ENCODE assay signal across 1 cellular context in the genomic region with DNA sequence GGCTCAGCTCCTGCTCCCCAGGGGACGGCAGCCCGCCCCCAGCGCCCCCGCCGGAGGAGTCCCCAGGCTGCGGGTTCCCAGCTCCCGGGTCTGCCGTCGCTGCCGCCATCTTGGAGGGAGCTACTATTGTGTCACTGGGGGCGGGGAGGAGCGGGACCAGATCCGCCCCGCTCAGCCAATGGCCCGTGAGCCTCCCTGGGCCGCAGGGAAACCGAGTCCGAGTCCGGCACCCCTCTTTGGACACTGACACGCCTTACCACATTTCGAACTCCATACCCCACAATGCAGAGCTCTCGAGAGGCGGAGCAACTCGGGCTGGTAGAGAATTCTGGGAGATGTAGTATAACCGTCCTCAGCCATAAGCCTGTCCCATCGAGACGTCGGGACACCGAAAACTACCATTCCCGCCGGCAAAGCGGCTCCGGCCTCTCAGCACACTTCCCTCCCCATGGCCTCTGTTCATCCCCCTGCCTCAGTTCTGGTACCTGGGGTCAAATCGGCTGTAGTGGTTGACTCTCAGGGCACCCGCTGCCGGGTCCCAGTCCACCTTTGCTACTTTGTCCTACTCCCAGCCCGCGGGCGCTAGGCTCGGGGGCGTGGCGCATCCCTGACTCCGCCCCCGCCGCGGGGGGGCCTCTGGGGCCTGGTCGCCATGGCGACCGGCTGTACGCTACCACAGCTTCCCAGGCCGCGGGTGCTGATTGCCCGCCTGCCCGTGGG.
A peak's percentile ranks its signal among the peaks of the same experiment; 100 is the strongest.
TF ChIP-seq lines count a peak whose summit lies in the region.

A gene (minus strand): TSS at position 133 of the 720 bp plus-strand sequence. CDS start 24 bp downstream, at position 109.
A gene with protein sequence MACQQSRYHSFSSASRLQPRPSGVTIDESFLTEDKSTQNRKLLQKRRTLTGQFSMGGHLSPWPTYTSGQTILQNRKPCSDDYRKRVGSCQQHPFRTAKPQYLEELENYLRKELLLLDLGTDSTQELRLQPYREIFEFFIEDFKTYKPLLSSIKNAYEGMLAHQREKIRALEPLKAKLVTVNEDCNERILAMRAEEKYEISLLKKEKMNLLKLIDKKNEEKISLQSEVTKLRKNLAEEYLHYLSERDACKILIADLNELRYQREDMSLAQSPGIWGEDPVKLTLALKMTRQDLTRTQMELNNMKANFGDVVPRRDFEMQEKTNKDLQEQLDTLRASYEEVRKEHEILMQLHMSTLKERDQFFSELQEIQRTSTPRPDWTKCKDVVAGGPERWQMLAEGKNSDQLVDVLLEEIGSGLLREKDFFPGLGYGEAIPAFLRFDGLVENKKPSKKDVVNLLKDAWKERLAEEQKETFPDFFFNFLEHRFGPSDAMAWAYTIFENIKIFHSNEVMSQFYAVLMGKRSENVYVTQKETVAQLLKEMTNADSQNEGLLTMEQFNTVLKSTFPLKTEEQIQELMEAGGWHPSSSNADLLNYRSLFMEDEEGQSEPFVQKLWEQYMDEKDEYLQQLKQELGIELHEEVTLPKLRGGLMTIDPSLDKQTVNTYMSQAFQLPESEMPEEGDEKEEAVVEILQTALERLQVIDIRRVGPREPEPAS (plus strand): TSS at position 462 of the 720 bp plus-strand sequence. CDS start 261 bp downstream, outside the sequence.

TF ChIP-seq in K562, 482 proteins besides CTCF, POLR2A, EP300 and RAD21 (continued from another document and continues in another):
- TF ChIP-seq, protein P1, sequence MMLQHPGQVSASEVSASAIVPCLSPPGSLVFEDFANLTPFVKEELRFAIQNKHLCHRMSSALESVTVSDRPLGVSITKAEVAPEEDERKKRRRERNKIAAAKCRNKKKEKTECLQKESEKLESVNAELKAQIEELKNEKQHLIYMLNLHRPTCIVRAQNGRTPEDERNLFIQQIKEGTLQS (IDR thresholded peaks at IDR 0.05), result peak; percentile 30; the same call in 1 of the 2 replicates
- TF ChIP-seq, protein P1 (CRISPR knock-in tag; conservative IDR thresholded peaks at IDR 0.05), result no peak
- TF ChIP-seq HDAC8 (tag; IDR thresholded peaks at IDR 0.05) (peak; percentile 77), ARHGAP35 (IDR thresholded peaks at IDR 0.05; ENCODE audit: partially characterized antibody) (no peak), MIER1 (IDR thresholded peaks at IDR 0.05; ENCODE audit: low read depth) (no peak), HDAC1 (IDR thresholded peaks at IDR 0.05) (no peak), TGIF2 (CRISPR knock-in tag; IDR thresholded peaks at IDR 0.05) (no peak), SPI1 (IDR thresholded peaks at IDR 0.05; ENCODE audit: borderline replicate concordance, low read depth, low read length) (peak; percentile 80), FOS (IDR thresholded peaks at IDR 0.05; ENCODE audit: extremely low read depth, insufficient read length) (no peak), SNRNP70 (optimal IDR thresholded peaks at IDR 0.05; ENCODE audit: low read depth, low read length) (no peak), SNIP1 (IDR thresholded peaks at IDR 0.05; ENCODE audit: low read depth) (no peak), ZNF77 (CRISPR knock-in tag; IDR thresholded peaks at IDR 0.05) (no peak), HIVEP1 (CRISPR knock-in tag; IDR thresholded peaks at IDR 0.05) (no peak), MAFF (IDR thresholded peaks at IDR 0.05; ENCODE audit: low read length) (no peak), ZNF263 (CRISPR knock-in tag; IDR thresholded peaks at IDR 0.05; ENCODE audit: borderline replicate concordance) (0 out of 2 replicates have a peak, but pooled peaks have one; percentile 21), TSC22D4 (tag; IDR thresholded peaks at IDR 0.05) (no peak), NFXL1 (CRISPR knock-in tag; IDR thresholded peaks at IDR 0.05) (no peak), ARID2 (IDR thresholded peaks at IDR 0.05) (no peak), HDGF (IDR thresholded peaks at IDR 0.05) (no peak), NCOA1 (IDR thresholded peaks at IDR 0.05; ENCODE audit: low read depth) (no peak), XRCC4 (IDR thresholded peaks at IDR 0.05; ENCODE audit: extremely low read depth, insufficient read depth, insufficient read length) (no peak), ZNF311 (CRISPR knock-in tag; IDR thresholded peaks at IDR 0.05) (peak; percentile 79; the same call in 1 of the 2 replicates), TEAD1 (CRISPR knock-in tag; IDR thresholded peaks at IDR 0.05) (peak in 1 of 2 experiments; percentile 80; a peak in 3 of 4 replicates)
- TF ChIP-seq, protein P2, sequence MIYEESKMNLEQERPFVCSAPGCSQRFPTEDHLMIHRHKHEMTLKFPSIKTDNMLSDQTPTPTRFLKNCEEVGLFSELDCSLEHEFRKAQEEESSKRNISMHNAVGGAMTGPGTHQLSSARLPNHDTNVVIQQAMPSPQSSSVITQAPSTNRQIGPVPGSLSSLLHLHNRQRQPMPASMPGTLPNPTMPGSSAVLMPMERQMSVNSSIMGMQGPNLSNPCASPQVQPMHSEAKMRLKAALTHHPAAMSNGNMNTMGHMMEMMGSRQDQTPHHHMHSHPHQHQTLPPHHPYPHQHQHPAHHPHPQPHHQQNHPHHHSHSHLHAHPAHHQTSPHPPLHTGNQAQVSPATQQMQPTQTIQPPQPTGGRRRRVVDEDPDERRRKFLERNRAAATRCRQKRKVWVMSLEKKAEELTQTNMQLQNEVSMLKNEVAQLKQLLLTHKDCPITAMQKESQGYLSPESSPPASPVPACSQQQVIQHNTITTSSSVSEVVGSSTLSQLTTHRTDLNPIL (CRISPR knock-in tag; IDR thresholded peaks at IDR 0.05), result no peak
- TF ChIP-seq, protein P3, sequence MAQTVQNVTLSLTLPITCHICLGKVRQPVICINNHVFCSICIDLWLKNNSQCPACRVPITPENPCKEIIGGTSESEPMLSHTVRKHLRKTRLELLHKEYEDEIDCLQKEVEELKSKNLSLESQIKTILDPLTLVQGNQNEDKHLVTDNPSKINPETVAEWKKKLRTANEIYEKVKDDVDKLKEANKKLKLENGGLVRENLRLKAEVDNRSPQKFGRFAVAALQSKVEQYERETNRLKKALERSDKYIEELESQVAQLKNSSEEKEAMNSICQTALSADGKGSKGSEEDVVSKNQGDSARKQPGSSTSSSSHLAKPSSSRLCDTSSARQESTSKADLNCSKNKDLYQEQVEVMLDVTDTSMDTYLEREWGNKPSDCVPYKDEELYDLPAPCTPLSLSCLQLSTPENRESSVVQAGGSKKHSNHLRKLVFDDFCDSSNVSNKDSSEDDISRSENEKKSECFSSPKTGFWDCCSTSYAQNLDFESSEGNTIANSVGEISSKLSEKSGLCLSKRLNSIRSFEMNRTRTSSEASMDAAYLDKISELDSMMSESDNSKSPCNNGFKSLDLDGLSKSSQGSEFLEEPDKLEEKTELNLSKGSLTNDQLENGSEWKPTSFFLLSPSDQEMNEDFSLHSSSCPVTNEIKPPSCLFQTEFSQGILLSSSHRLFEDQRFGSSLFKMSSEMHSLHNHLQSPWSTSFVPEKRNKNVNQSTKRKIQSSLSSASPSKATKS (CRISPR knock-in tag; IDR thresholded peaks at IDR 0.05), result no peak
- TF ChIP-seq, protein P4, sequence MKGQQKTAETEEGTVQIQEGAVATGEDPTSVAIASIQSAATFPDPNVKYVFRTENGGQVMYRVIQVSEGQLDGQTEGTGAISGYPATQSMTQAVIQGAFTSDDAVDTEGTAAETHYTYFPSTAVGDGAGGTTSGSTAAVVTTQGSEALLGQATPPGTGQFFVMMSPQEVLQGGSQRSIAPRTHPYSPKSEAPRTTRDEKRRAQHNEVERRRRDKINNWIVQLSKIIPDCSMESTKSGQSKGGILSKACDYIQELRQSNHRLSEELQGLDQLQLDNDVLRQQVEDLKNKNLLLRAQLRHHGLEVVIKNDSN (CRISPR knock-in tag; IDR thresholded peaks at IDR 0.05), result no peak; the same call in 1 of the 2 replicates
- TF ChIP-seq, protein P5, sequence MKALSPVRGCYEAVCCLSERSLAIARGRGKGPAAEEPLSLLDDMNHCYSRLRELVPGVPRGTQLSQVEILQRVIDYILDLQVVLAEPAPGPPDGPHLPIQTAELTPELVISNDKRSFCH (CRISPR knock-in tag; IDR thresholded peaks at IDR 0.05), result no peak
- TF ChIP-seq, protein P5 (tag; IDR thresholded peaks at IDR 0.05), result peak; percentile 63
- TF ChIP-seq, protein P6, sequence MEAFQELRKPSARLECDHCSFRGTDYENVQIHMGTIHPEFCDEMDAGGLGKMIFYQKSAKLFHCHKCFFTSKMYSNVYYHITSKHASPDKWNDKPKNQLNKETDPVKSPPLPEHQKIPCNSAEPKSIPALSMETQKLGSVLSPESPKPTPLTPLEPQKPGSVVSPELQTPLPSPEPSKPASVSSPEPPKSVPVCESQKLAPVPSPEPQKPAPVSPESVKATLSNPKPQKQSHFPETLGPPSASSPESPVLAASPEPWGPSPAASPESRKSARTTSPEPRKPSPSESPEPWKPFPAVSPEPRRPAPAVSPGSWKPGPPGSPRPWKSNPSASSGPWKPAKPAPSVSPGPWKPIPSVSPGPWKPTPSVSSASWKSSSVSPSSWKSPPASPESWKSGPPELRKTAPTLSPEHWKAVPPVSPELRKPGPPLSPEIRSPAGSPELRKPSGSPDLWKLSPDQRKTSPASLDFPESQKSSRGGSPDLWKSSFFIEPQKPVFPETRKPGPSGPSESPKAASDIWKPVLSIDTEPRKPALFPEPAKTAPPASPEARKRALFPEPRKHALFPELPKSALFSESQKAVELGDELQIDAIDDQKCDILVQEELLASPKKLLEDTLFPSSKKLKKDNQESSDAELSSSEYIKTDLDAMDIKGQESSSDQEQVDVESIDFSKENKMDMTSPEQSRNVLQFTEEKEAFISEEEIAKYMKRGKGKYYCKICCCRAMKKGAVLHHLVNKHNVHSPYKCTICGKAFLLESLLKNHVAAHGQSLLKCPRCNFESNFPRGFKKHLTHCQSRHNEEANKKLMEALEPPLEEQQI (IDR thresholded peaks at IDR 0.05), result no peak
- TF ChIP-seq, protein P7, sequence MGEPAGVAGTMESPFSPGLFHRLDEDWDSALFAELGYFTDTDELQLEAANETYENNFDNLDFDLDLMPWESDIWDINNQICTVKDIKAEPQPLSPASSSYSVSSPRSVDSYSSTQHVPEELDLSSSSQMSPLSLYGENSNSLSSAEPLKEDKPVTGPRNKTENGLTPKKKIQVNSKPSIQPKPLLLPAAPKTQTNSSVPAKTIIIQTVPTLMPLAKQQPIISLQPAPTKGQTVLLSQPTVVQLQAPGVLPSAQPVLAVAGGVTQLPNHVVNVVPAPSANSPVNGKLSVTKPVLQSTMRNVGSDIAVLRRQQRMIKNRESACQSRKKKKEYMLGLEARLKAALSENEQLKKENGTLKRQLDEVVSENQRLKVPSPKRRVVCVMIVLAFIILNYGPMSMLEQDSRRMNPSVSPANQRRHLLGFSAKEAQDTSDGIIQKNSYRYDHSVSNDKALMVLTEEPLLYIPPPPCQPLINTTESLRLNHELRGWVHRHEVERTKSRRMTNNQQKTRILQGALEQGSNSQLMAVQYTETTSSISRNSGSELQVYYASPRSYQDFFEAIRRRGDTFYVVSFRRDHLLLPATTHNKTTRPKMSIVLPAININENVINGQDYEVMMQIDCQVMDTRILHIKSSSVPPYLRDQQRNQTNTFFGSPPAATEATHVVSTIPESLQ (CRISPR knock-in tag; IDR thresholded peaks at IDR 0.05), result no peak
- TF ChIP-seq, protein P8, sequence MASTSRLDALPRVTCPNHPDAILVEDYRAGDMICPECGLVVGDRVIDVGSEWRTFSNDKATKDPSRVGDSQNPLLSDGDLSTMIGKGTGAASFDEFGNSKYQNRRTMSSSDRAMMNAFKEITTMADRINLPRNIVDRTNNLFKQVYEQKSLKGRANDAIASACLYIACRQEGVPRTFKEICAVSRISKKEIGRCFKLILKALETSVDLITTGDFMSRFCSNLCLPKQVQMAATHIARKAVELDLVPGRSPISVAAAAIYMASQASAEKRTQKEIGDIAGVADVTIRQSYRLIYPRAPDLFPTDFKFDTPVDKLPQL (IDR thresholded peaks at IDR 0.05; ENCODE audit: extremely low read depth, insufficient read length), result no peak
- TF ChIP-seq, protein P9, sequence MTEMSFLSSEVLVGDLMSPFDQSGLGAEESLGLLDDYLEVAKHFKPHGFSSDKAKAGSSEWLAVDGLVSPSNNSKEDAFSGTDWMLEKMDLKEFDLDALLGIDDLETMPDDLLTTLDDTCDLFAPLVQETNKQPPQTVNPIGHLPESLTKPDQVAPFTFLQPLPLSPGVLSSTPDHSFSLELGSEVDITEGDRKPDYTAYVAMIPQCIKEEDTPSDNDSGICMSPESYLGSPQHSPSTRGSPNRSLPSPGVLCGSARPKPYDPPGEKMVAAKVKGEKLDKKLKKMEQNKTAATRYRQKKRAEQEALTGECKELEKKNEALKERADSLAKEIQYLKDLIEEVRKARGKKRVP (CRISPR knock-in tag; IDR thresholded peaks at IDR 0.05), result no peak
- TF ChIP-seq, protein P10, sequence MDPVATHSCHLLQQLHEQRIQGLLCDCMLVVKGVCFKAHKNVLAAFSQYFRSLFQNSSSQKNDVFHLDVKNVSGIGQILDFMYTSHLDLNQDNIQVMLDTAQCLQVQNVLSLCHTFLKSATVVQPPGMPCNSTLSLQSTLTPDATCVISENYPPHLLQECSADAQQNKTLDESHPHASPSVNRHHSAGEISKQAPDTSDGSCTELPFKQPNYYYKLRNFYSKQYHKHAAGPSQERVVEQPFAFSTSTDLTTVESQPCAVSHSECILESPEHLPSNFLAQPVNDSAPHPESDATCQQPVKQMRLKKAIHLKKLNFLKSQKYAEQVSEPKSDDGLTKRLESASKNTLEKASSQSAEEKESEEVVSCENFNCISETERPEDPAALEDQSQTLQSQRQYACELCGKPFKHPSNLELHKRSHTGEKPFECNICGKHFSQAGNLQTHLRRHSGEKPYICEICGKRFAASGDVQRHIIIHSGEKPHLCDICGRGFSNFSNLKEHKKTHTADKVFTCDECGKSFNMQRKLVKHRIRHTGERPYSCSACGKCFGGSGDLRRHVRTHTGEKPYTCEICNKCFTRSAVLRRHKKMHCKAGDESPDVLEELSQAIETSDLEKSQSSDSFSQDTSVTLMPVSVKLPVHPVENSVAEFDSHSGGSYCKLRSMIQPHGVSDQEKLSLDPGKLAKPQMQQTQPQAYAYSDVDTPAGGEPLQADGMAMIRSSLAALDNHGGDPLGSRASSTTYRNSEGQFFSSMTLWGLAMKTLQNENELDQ (CRISPR knock-in tag; IDR thresholded peaks at IDR 0.05; ENCODE audit: borderline replicate concordance), result no peak
- TF ChIP-seq, protein P11, sequence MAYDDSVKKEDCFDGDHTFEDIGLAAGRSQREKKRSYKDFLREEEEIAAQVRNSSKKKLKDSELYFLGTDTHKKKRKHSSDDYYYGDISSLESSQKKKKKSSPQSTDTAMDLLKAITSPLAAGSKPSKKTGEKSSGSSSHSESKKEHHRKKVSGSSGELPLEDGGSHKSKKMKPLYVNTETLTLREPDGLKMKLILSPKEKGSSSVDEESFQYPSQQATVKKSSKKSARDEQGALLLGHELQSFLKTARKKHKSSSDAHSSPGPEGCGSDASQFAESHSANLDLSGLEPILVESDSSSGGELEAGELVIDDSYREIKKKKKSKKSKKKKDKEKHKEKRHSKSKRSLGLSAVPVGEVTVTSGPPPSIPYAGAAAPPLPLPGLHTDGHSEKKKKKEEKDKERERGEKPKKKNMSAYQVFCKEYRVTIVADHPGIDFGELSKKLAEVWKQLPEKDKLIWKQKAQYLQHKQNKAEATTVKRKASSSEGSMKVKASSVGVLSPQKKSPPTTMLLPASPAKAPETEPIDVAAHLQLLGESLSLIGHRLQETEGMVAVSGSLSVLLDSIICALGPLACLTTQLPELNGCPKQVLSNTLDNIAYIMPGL (CRISPR knock-in tag; IDR thresholded peaks at IDR 0.05), result 0 out of 2 replicates have a peak, but pooled peaks have one; percentile 21
